In genomic region chr4:7021930-7022658, GRCh38 we compare ENCODE assay signal across 12 cellular contexts. TPM values are rescaled to one million over a fixed set of nuclear protein-coding genes. Genes with fewer than 3 reads are reported as not detected.
DNase-seq lines count a peak whose midpoint lies in the region; ATAC-seq and TF ChIP-seq lines count a peak whose summit lies in the region.
"Had no signal": no experiment of that assay in that cellular context is flagged by ENCODE, and none has a peak within 500 bp of the region (broad histone marks: within the 10 kb centered on the region; RNA-seq: fewer than 3 reads in every experiment).

No MANE protein-coding gene starts in this region.

- peaks cover 100% of the 10 kb centered on the region for H4K20me1 ChIP-seq in BLaER1

- H3K27ac ChIP-seq in BLaER1 (peak overlapping the region; percentile 44; the same call in 1 of the 2 replicates), mesodermal cell (ENCODE audit: low read depth, low read length, severe bottlenecking) (peak overlapping the region; percentile 98)

- H3K27me3 Mint-ChIP-seq in activated T-helper 17 cell treated with anti-CD3 and anti-CD28 coated beads, Interleukin-2, amount 50 U/mL, for 72 hours: no peaks in the 10 kb centered on the region
- H3K27me3 Mint-ChIP-seq: activated CD4-positive, alpha-beta T cell treated with anti-CD3 and anti-CD28 coated beads, Interleukin-2, amount 10 ng/mL, durations not matched to agents 7 days and 5 days; naive thymus-derived CD4-positive, alpha-beta T cell had no signal

- no peaks in the 10 kb centered on the region for H3K27me3 ChIP-seq in BLaER1

- H3K4me3 ChIP-seq in BLaER1: no peak overlapping the region
- no peak overlapping the region for H3K4me3 ChIP-seq in choroid plexus epithelial cell (ENCODE audit: low read depth, low read length)
- no peak overlapping the region for H3K4me3 ChIP-seq in mesodermal cell (ENCODE audit: extremely low read depth, insufficient read depth, low read length, poor library complexity, severe bottlenecking)

- DNase-seq in M059J (ENCODE audit: low read depth): peak; percentile 99
- peak; percentile 67 for DNase-seq in choroid plexus epithelial cell (ENCODE audit: low read depth)
- no peak for DNase-seq in GOT3 (lab: John Stamatoyannopoulos, UW)
- DNase-seq: activated CD4-positive, alpha-beta T cell treated with anti-CD3 and anti-CD28 coated beads, Interleukin-2, amount 10 ng/mL, durations not matched to agents 7 days and 5 days; glutamatergic neuron; naive thymus-derived CD4-positive, alpha-beta T cell; OCI-M1 had no signal

- H3K9ac ChIP-seq in BLaER1: no peak overlapping the region

- peaks cover 20% of the 10 kb centered on the region for H3K4me1 ChIP-seq in BLaER1
- peaks cover 37% of the 10 kb centered on the region for H3K4me1 ChIP-seq in mesodermal cell (ENCODE audit: control insufficient read depth, insufficient read depth, low read length, poor library complexity, severe bottlenecking)

- H3K9me3 Mint-ChIP-seq in activated T-helper 17 cell treated with anti-CD3 and anti-CD28 coated beads, Interleukin-2, amount 50 U/mL, for 72 hours: no peaks in the 10 kb centered on the region
- H3K9me3 Mint-ChIP-seq: activated CD4-positive, alpha-beta T cell treated with anti-CD3 and anti-CD28 coated beads, Interleukin-2, amount 10 ng/mL, durations not matched to agents 7 days and 5 days had no signal

- H3K4me3 Mint-ChIP-seq in activated T-helper 17 cell treated with anti-CD3 and anti-CD28 coated beads, Interleukin-2, amount 50 U/mL, for 72 hours: no peak overlapping the region
- H3K4me3 Mint-ChIP-seq: activated CD4-positive, alpha-beta T cell treated with anti-CD3 and anti-CD28 coated beads, Interleukin-2, amount 10 ng/mL, durations not matched to agents 7 days and 5 days; naive thymus-derived CD4-positive, alpha-beta T cell had no signal

- no peak overlapping the region for H3K27ac Mint-ChIP-seq in activated T-helper 17 cell treated with anti-CD3 and anti-CD28 coated beads, Interleukin-2, amount 50 U/mL, for 72 hours
- H3K27ac Mint-ChIP-seq: activated CD4-positive, alpha-beta T cell treated with anti-CD3 and anti-CD28 coated beads, Interleukin-2, amount 10 ng/mL, durations not matched to agents 7 days and 5 days had no signal

- H3K36me3 ChIP-seq in BLaER1: peaks cover 100% of the 10 kb centered on the region
- H3K36me3 ChIP-seq in mesodermal cell (ENCODE audit: control insufficient read depth, insufficient read depth, low read length): peaks cover 71% of the 10 kb centered on the region

- TF ChIP-seq CTCF in choroid plexus epithelial cell (conservative IDR thresholded peaks at IDR 0.05; ENCODE audit: low read depth, low read length): no peak

- H3K36me3 Mint-ChIP-seq in activated T-helper 17 cell treated with anti-CD3 and anti-CD28 coated beads, Interleukin-2, amount 50 U/mL, for 72 hours (ENCODE audit: low read depth): peaks cover 85% of the 10 kb centered on the region

- no peak for ATAC-seq in activated T-helper 17 cell treated with anti-CD3 and anti-CD28 coated beads, Interleukin-2, amount 50 U/mL, for 72 hours (replicated peaks)
- no peak for ATAC-seq in HG02840 (IDR thresholded peaks at IDR 0.05; ENCODE audit: low FRiP score, unreplicated experiment)
- ATAC-seq in GM21737 (IDR thresholded peaks at IDR 0.05; ENCODE audit: unreplicated experiment): no peak
- ATAC-seq: naive thymus-derived CD4-positive, alpha-beta T cell had no signal

- H3K9me3 ChIP-seq in BLaER1 (no peaks in the 10 kb centered on the region), mesodermal cell (ENCODE audit: control insufficient read depth, low read length) (no peaks in the 10 kb centered on the region)

- H3K4me1 Mint-ChIP-seq in activated T-helper 17 cell treated with anti-CD3 and anti-CD28 coated beads, Interleukin-2, amount 50 U/mL, for 72 hours: no peaks in the 10 kb centered on the region
- H3K4me1 Mint-ChIP-seq: activated CD4-positive, alpha-beta T cell treated with anti-CD3 and anti-CD28 coated beads, Interleukin-2, amount 10 ng/mL, durations not matched to agents 7 days and 5 days had no signal

- WGBS in mesodermal cell (ENCODE audit: insufficient coverage in 2 of 2), 2 experiments: 84 to 86% methylated on average over 13 of the region's 13 CpGs

- no peak overlapping the region for H3K4me2 ChIP-seq in BLaER1

RNA-seq across cellular contexts. Expression of gene TADA2B, which starts 21.1 kb away (rescaled TPM):
- total RNA-seq in M059J (2014; rRNA removed; shearing (Covaris generic)): 7.6 and 11.0 TPM in 2 replicates
- 11.6 TPM for polyA plus RNA-seq in mesodermal cell (2013, experiment 1 of 2)
- 11.5 TPM for polyA plus RNA-seq in mesodermal cell (2013, experiment 2 of 2)
- total RNA-seq in activated T-helper 17 cell treated with anti-CD3 and anti-CD28 coated beads, Interleukin-2, amount 50 U/mL, for 72 hours: 10 to 100 TPM in 1 of 2 donors, 1 to 10 TPM in 1; 8.5 to 13.0 TPM

RNA-seq across cellular contexts. Expression of gene GRPEL1, which starts 45.8 kb away (rescaled TPM):
- total RNA-seq in M059J (2014; rRNA removed; shearing (Covaris generic)): 36.7 and 52.5 TPM in 2 replicates
- 24.7 TPM for polyA plus RNA-seq in mesodermal cell (2013, experiment 1 of 2)
- 21.8 TPM for polyA plus RNA-seq in mesodermal cell (2013, experiment 2 of 2)
- 10 to 100 TPM; 56.3 to 92.5 TPM for total RNA-seq in activated T-helper 17 cell treated with anti-CD3 and anti-CD28 coated beads, Interleukin-2, amount 50 U/mL, for 72 hours
